10 cellular contexts compared by ENCODE assay signal in genomic region chr10:909831-910230, GRCh38. TPM values are rescaled to one million over a fixed set of nuclear protein-coding genes. Genes with fewer than 3 reads are reported as not detected.
DNase-seq lines count a peak whose midpoint lies in the region; ATAC-seq and TF ChIP-seq lines count a peak whose summit lies in the region.
"Had no signal": no experiment of that assay in that cellular context is flagged by ENCODE, and none has a peak within 500 bp of the region (broad histone marks: within the 10 kb centered on the region; RNA-seq: fewer than 3 reads in every experiment).

No MANE protein-coding gene starts in this region.

- no peak for DNase-seq in H9
- peak; percentile 75 for DNase-seq in iris pigment epithelial cell (ENCODE audit: low read depth)
- no peak for DNase-seq in stimulated activated effector memory CD8-positive, alpha-beta T cell treated with anti-CD3 and anti-CD28 coated beads, Interleukin-12 subunit alpha, Interleukin-12 subunit beta, amount 100 ng/mL, for 72 hours (ENCODE audit: low spot score in 2 of 2)
- no peak for DNase-seq in foreskin keratinocyte
- no peak for DNase-seq in SKM-1 treated with dmso at 0.1 percent for 144 hours (lab: John Stamatoyannopoulos, UW; ENCODE audit: unreplicated experiment)
- DNase-seq: activated T-cell treated with anti-CD3 and anti-CD28 coated beads, Interleukin-2, amount 50 U/mL, for 48 hours; effector memory CD4-positive, alpha-beta T cell had no signal

- H3K9me3 ChIP-seq in H9 (ENCODE audit: control insufficient read depth, low read depth, low read length), result no peaks in the 10 kb centered on the region

- H3K23me2 ChIP-seq in H9 (ENCODE audit: insufficient read length, low read depth, low read length, poor library complexity, severe bottlenecking), result no peaks in the 10 kb centered on the region

- no peak overlapping the region for H3K9ac ChIP-seq in H9 (ENCODE audit: extremely low read depth, insufficient read length, low read length)

- H3K27ac Mint-ChIP-seq in H9 (peak overlapping the region in 2 of 3 experiments; percentile 83 to 85; a peak in 5 of 7 replicates), brain (peak overlapping the region in 3 of 5 experiments; percentile 29 to 70 (median 29))
- peak overlapping the region; percentile 69 for H3K27ac Mint-ChIP-seq in stimulated activated effector memory CD8-positive, alpha-beta T cell treated with anti-CD3 and anti-CD28 coated beads, Interleukin-12 subunit alpha, Interleukin-12 subunit beta, amount 100 ng/mL, for 72 hours

- H3K27ac ChIP-seq in H9 (ENCODE audit: insufficient read length, low read depth, low read length), result no peak overlapping the region
- H3K27ac ChIP-seq in foreskin keratinocyte, result no peak overlapping the region

- no peak overlapping the region for H4K91ac ChIP-seq in H9 (ENCODE audit: insufficient read length, low read depth, low read length)

- H2AFZ ChIP-seq in H9 (ENCODE audit: low read length), result no peak overlapping the region

- no peak overlapping the region for H4K8ac ChIP-seq in H9 (replicated peaks; ENCODE audit: insufficient read length, low read depth, low read length)

- H3K36me3 Mint-ChIP-seq in H9 (ENCODE audit: insufficient read depth in 1 of 3, low read depth in 3 of 3) (peaks cover 10 to 20% (median 15%) of the 10 kb centered on the region in 3 experiments; a peak in 6 of 7 replicates), brain (peaks cover 38% of the 10 kb centered on the region)
- H3K36me3 Mint-ChIP-seq in stimulated activated effector memory CD8-positive, alpha-beta T cell treated with anti-CD3 and anti-CD28 coated beads, Interleukin-12 subunit alpha, Interleukin-12 subunit beta, amount 100 ng/mL, for 72 hours, result peaks cover 78% of the 10 kb centered on the region

- no peak overlapping the region for H2BK120ac ChIP-seq in H9 (ENCODE audit: low read depth, low read length, poor library complexity, severe bottlenecking)

- H3T11ph ChIP-seq in H9 (ENCODE audit: low read length), result no peak overlapping the region

- H3K79me1 ChIP-seq in H9 (ENCODE audit: insufficient read depth, low read depth, low read length, poor library complexity, severe bottlenecking), result peaks cover 7% of the 10 kb centered on the region

- no peak overlapping the region for H3K4me2 ChIP-seq in H9 (ENCODE audit: insufficient read depth, insufficient read length, low read length)

- no peak overlapping the region for H3K23ac ChIP-seq in H9 (ENCODE audit: insufficient read length, low read depth, low read length)

- no peak overlapping the region for H3K14ac ChIP-seq in H9 (ENCODE audit: insufficient read depth, low read length)

- WGBS in H9 (ENCODE audit: extremely low coverage, insufficient read length, low lambda C conversion rate), result no CpG with 5 or more reads among the region's 3 CpGs

- H2BK12ac ChIP-seq in H9 (ENCODE audit: insufficient read length, low read depth, low read length), result no peak overlapping the region

- H3K9me3 Mint-ChIP-seq in H9 (no peaks in the 10 kb centered on the region), brain (no peaks in the 10 kb centered on the region)
- no peaks in the 10 kb centered on the region for H3K9me3 Mint-ChIP-seq in stimulated activated effector memory CD8-positive, alpha-beta T cell treated with anti-CD3 and anti-CD28 coated beads, Interleukin-12 subunit alpha, Interleukin-12 subunit beta, amount 100 ng/mL, for 72 hours

- no peak overlapping the region for H3K4ac ChIP-seq in H9 (ENCODE audit: low read depth, low read length)

- no peaks in the 10 kb centered on the region for H3K4me1 ChIP-seq in H9 (ENCODE audit: insufficient read depth, low read length)
- no peaks in the 10 kb centered on the region for H3K4me1 ChIP-seq in foreskin keratinocyte

- peaks cover 15% of the 10 kb centered on the region; the same call in 1 of the 2 replicates for H3K79me2 ChIP-seq in H9 (ENCODE audit: insufficient read depth, low read length)

- no peak overlapping the region for H4K5ac ChIP-seq in H9 (ENCODE audit: insufficient read length, low read depth, low read length)

- H3K4me1 Mint-ChIP-seq in H9, result peaks cover 19 to 24% of the 10 kb centered on the region in 2 experiments
- peaks cover 43% of the 10 kb centered on the region for H3K4me1 Mint-ChIP-seq in brain
- H3K4me1 Mint-ChIP-seq in stimulated activated effector memory CD8-positive, alpha-beta T cell treated with anti-CD3 and anti-CD28 coated beads, Interleukin-12 subunit alpha, Interleukin-12 subunit beta, amount 100 ng/mL, for 72 hours, result peaks cover 30% of the 10 kb centered on the region

- no peaks in the 10 kb centered on the region for H3K27me3 Mint-ChIP-seq in H9 (ENCODE audit: low read depth)
- no peaks in the 10 kb centered on the region for H3K27me3 Mint-ChIP-seq in brain

- H2BK20ac ChIP-seq in H9 (ENCODE audit: low read depth, low read length, poor library complexity, severe bottlenecking), result no peak overlapping the region

- H4K20me1 ChIP-seq in H9 (ENCODE audit: control insufficient read depth, insufficient read depth, insufficient read length), result peaks cover 5% of the 10 kb centered on the region

- no peak overlapping the region for H3K56ac ChIP-seq in H9 (ENCODE audit: insufficient read length, low read depth, low read length)

- H2BK5ac ChIP-seq in H9 (ENCODE audit: insufficient read length, low read length), result no peak overlapping the region

- H3K4me3 Mint-ChIP-seq in H9, result no peak overlapping the region
- H3K4me3 Mint-ChIP-seq in brain, result no peak overlapping the region
- no peak overlapping the region for H3K4me3 Mint-ChIP-seq in stimulated activated effector memory CD8-positive, alpha-beta T cell treated with anti-CD3 and anti-CD28 coated beads, Interleukin-12 subunit alpha, Interleukin-12 subunit beta, amount 100 ng/mL, for 72 hours

- H3K18ac ChIP-seq in H9 (ENCODE audit: insufficient read length, low read depth, low read length), result no peak overlapping the region

- H2BK15ac ChIP-seq in H9 (ENCODE audit: low read depth, low read length), result no peak overlapping the region

- H3K27me3 ChIP-seq in H9 (ENCODE audit: insufficient read depth, low read length) (no peaks in the 10 kb centered on the region), foreskin keratinocyte (no peaks in the 10 kb centered on the region)

- no peak overlapping the region for H2AK5ac ChIP-seq in H9 (ENCODE audit: insufficient read length, low read length)

- no peak for ATAC-seq in stimulated activated effector memory CD8-positive, alpha-beta T cell treated with anti-CD3 and anti-CD28 coated beads, Interleukin-12 subunit alpha, Interleukin-12 subunit beta, amount 100 ng/mL, for 72 hours
- ATAC-seq in HG03280 (IDR thresholded peaks at IDR 0.05; ENCODE audit: unreplicated experiment) (no peak), foreskin keratinocyte (no peak)
- ATAC-seq: HCT116 had no signal

- TF ChIP-seq CTCF in H9 (conservative IDR thresholded peaks at IDR 0.05), result no peak
- TF ChIP-seq CTCF in brain (conservative IDR thresholded peaks at IDR 0.05), result no peak
- TF ChIP-seq CTCF in foreskin keratinocyte (conservative IDR thresholded peaks at IDR 0.05), result no peak

RNA-seq across cellular contexts. Expression of gene LARP4B, which starts 21.7 kb away (rescaled TPM):
- total RNA-seq in H9 (2021), result 88.9 and 92.8 TPM in 2 replicates
- 25.5 TPM for polyA plus RNA-seq in brain (ENCODE audit: insufficient read depth, low read depth, low replicate concordance)
- 44.3 and 46.9 TPM in 2 replicates for total RNA-seq in foreskin keratinocyte
- polyA plus RNA-seq in foreskin keratinocyte, result 12.6 and 14.5 TPM in 2 replicates

Comparison
In these comparisons a context has a peak if more than half of its experiments do, and no peak if none do; other contexts are left out.
1. H3K27ac Mint-ChIP-seq: peak in every context shown above with its lines; median percentile 84 in H9; 69 in stimulated activated effector memory CD8-positive, alpha-beta T cell treated with anti-CD3 and anti-CD28 coated beads, Interleukin-12 subunit alpha, Interleukin-12 subunit beta, amount 100 ng/mL, for 72 hours; 29 in brain.